In genomic region chrX:40392599-40392998, GRCh38 we compare ENCODE assay signal across 25 cellular contexts.
DNase-seq lines count a peak whose midpoint lies in the region; ATAC-seq and TF ChIP-seq lines count a peak whose summit lies in the region.
"Had no signal": no experiment of that assay in that cellular context is flagged by ENCODE, and none has a peak within 500 bp of the region (broad histone marks: within the 10 kb centered on the region; RNA-seq: fewer than 3 reads in every experiment).

No MANE protein-coding gene starts in this region.

- no peaks in the 10 kb centered on the region for H3K9me3 ChIP-seq in left ventricle myocardium inferior (replicated peaks)
- H3K9me3 ChIP-seq in thyroid gland: no peaks in the 10 kb centered on the region
- H3K9me3 ChIP-seq: Caco-2, gastrocnemius medialis, prostate gland, SK-N-SH had no signal

- no peaks in the 10 kb centered on the region for H3K36me3 Mint-ChIP-seq in mesothelial cell of epicardium

- 60% methylated on average over 1 of the region's 2 CpGs; no CpG with 5 or more reads in 1 of the 2 donors for WGBS in thyroid gland, 2 donors

- H3K4me1 Mint-ChIP-seq in mesothelial cell of epicardium: peaks cover 2% of the 10 kb centered on the region

- H3K4me1 ChIP-seq in left ventricle myocardium inferior: no peaks in the 10 kb centered on the region
- peaks cover 5 to 6% of the 10 kb centered on the region in 2 donors for H3K4me1 ChIP-seq in thyroid gland
- H3K4me1 ChIP-seq: BLaER1, Caco-2, esophagus squamous epithelium, gastrocnemius medialis, prostate gland had no signal

- no peak for TF ChIP-seq CTCF in left ventricle myocardium inferior (IDR thresholded peaks at IDR 0.05; ENCODE audit: borderline replicate concordance)
- no peak for TF ChIP-seq CTCF in mesothelial cell of epicardium (IDR thresholded peaks at IDR 0.05; ENCODE audit: unreplicated experiment)
- TF ChIP-seq CTCF in thyroid gland (IDR thresholded peaks at IDR 0.05): no peak

- H3K27ac ChIP-seq in left ventricle myocardium inferior (replicated peaks): no peak overlapping the region
- H3K27ac ChIP-seq in substantia nigra (ENCODE audit: low read depth, low read length, poor library complexity, severe bottlenecking): peak overlapping the region; percentile 63
- H3K27ac ChIP-seq in thyroid gland: no peak overlapping the region
- H3K27ac ChIP-seq: BLaER1, esophagus squamous epithelium, gastrocnemius medialis, GM23248, KMS-11, prostate gland, skin epidermis had no signal

- intact Hi-C loops in Right ventricle myocardium inferior (cut with DNase I): no loop called here
- intact Hi-C loops in cardiac septum (cut with DNase I): no loop called here
- intact Hi-C loops in left ventricle myocardium inferior (cut with micrococcal nuclease): no loop called here
- intact Hi-C loops in thyroid gland (cut with DNase I): no loop called here

- H3K27me3 ChIP-seq in left ventricle myocardium inferior (ENCODE audit: low read depth) (no peaks in the 10 kb centered on the region), thyroid gland (no peaks in the 10 kb centered on the region)
- H3K27me3 ChIP-seq: BLaER1, esophagus squamous epithelium, gastrocnemius medialis had no signal

- no peak overlapping the region for H3K4me3 Mint-ChIP-seq in mesothelial cell of epicardium
- H3K4me3 Mint-ChIP-seq: activated naive CD4-positive, alpha-beta T cell treated with anti-CD3 and anti-CD28 coated beads for 36 hours had no signal

- no peak overlapping the region for H3K27ac Mint-ChIP-seq in mesothelial cell of epicardium
- H3K27ac Mint-ChIP-seq: activated naive CD4-positive, alpha-beta T cell treated with anti-CD3 and anti-CD28 coated beads for 36 hours had no signal

- peak; percentile 72 for ATAC-seq in Right ventricle myocardium inferior
- no peak for ATAC-seq in HG02973 (IDR thresholded peaks at IDR 0.05; ENCODE audit: unreplicated experiment)
- ATAC-seq: gastrocnemius medialis had no signal

- H3K27me3 Mint-ChIP-seq in mesothelial cell of epicardium (ENCODE audit: low read depth): no peaks in the 10 kb centered on the region

- H3K4me3 ChIP-seq in left ventricle myocardium inferior: no peak overlapping the region
- no peak overlapping the region for H3K4me3 ChIP-seq in thyroid gland (replicated peaks in 1 of 3)
- H3K4me3 ChIP-seq: BLaER1, esophagus squamous epithelium, gastrocnemius medialis, GM23248, prostate gland, skin epidermis had no signal

- TF ChIP-seq POLR2A in thyroid gland (IDR thresholded peaks at IDR 0.05): no peak

- peaks cover 13% of the 10 kb centered on the region for H3K9me3 Mint-ChIP-seq in mesothelial cell of epicardium

- no peaks in the 10 kb centered on the region for H3K36me3 ChIP-seq in left ventricle myocardium inferior
- no peaks in the 10 kb centered on the region for H3K36me3 ChIP-seq in thyroid gland
- H3K36me3 ChIP-seq: BLaER1, esophagus squamous epithelium, gastrocnemius medialis, prostate gland had no signal

- DNase-seq in Right ventricle myocardium inferior (ENCODE audit: missing footprints) (no peak), cardiac septum (ENCODE audit: low spot score) (no peak), SK-N-DZ (ENCODE audit: low spot score) (peak; percentile 49), left ventricle myocardium inferior (peak; percentile 17), substantia nigra (lab: John Stamatoyannopoulos, UW) (peak in 5 of 49 donors; percentile 1 to 27 (median 3)), mesothelial cell of epicardium (ENCODE audit: low spot score in 2 of 2, unreplicated experiment in 2 of 2) (no peak), thyroid gland (no peak)
- DNase-seq: ACHN; activated CD4-positive, alpha-beta T cell treated with anti-CD3 and anti-CD28 coated beads, Interleukin-2, amount 50 U/mL, for 1 hour; activated naive CD4-positive, alpha-beta T cell treated with anti-CD3 and anti-CD28 coated beads for 36 hours; Caco-2; cortex of kidney; EL; esophagus squamous epithelium; gastrocnemius medialis; GM23248; NCI-H146; NCI-H524 treated with DMSO at 0.1 percent for 48 hours; SK-N-SH; stimulated activated CD4-positive, alpha-beta T cell treated with anti-CD3 and anti-CD28 coated beads, Interleukin-1b, Interleukin-23, amount 100 ng/mL, for 48 hours had no signal

Comparison
In these comparisons a context has a peak if more than half of its experiments do, and no peak if none do; other contexts are left out.
1. DNase-seq: peak in SK-N-DZ (single experiment) and left ventricle myocardium inferior (single experiment); none in Right ventricle myocardium inferior (single experiment), cardiac septum (single experiment), mesothelial cell of epicardium (0 of 2) and thyroid gland (0 of 2).